Comparison of ENCODE assay signal across 20 cellular contexts in genomic region chr2:238501311-238501710, GRCh38.
"Had no signal": no experiment of that assay in that cellular context is flagged by ENCODE, and none has a peak within 500 bp of the region (broad histone marks: within the 10 kb centered on the region; RNA-seq: fewer than 3 reads in every experiment).

No MANE protein-coding gene starts in this region.

- H3K4me2 ChIP-seq: KMS-11 had no signal

- H3K4me1 Mint-ChIP-seq: activated B cell treated with CpG ODN at 0.5 μM for 24 hours; activated CD4-positive, alpha-beta T cell treated with anti-CD3 and anti-CD28 coated beads, Interleukin-2, amount 10 ng/mL, durations not matched to agents 24 days and 14 days; activated naive CD4-positive, alpha-beta T cell treated with anti-CD3 and anti-CD28 coated beads, Interleukin-2, amount 50 U/mL, for 24 hours had no signal

- DNase-seq: activated B cell treated with CpG ODN at 0.5 μM for 24 hours; activated CD4-positive, alpha-beta T cell treated with anti-CD3 and anti-CD28 coated beads for 1 hour; activated CD4-positive, alpha-beta T cell treated with anti-CD3 and anti-CD28 coated beads, Interleukin-2, amount 10 ng/mL, durations not matched to agents 24 days and 14 days; activated CD4-positive, alpha-beta T cell treated with anti-CD3 and anti-CD28 coated beads, Interleukin-2, amount 50 U/mL, for 48 hours; activated naive CD4-positive, alpha-beta T cell; activated T-cell treated with anti-CD3 and anti-CD28 coated beads, Interleukin-2, amount 50 U/mL, for 1 hour; amygdala; NCI-H1092; NCI-H1417; NCI-H1694; NCI-H2029 treated with DMSO at 0.1 percent for 48 hours; NCI-H345; NCI-H510A; NCI-H526 treated with DMSO at 0.1 percent for 48 hours; NK-92 treated with Interleukin-12 subunit alpha and Interleukin-12 subunit beta, amount 100 ng/mL, for 24 hours; SHP77 treated with DMSO at 0.1 percent for 48 hours had no signal

- H3K27ac Mint-ChIP-seq: activated B cell treated with CpG ODN at 0.5 μM for 24 hours; activated CD4-positive, alpha-beta T cell treated with anti-CD3 and anti-CD28 coated beads, Interleukin-2, amount 10 ng/mL, durations not matched to agents 24 days and 14 days; activated naive CD4-positive, alpha-beta T cell treated with anti-CD3 and anti-CD28 coated beads, Interleukin-2, amount 50 U/mL, for 24 hours; T-helper 1 cell treated with Interleukin-12 subunit alpha and Interleukin-12 subunit beta and Interleukin-4 antibody, amounts not matched to agents 30 μg/mL and 1 μg/mL, for 36 hours had no signal

- H3K9ac ChIP-seq: KMS-11 had no signal

- H3K27me3 Mint-ChIP-seq: activated B cell treated with CpG ODN at 0.5 μM for 24 hours; activated CD4-positive, alpha-beta T cell treated with anti-CD3 and anti-CD28 coated beads, Interleukin-2, amount 10 ng/mL, durations not matched to agents 24 days and 14 days; activated naive CD4-positive, alpha-beta T cell treated with anti-CD3 and anti-CD28 coated beads, Interleukin-2, amount 50 U/mL, for 24 hours had no signal

- H3K27ac ChIP-seq: KMS-11 had no signal

- H3K9me3 Mint-ChIP-seq: activated B cell treated with CpG ODN at 0.5 μM for 24 hours; activated CD4-positive, alpha-beta T cell treated with anti-CD3 and anti-CD28 coated beads, Interleukin-2, amount 10 ng/mL, durations not matched to agents 24 days and 14 days; activated naive CD4-positive, alpha-beta T cell treated with anti-CD3 and anti-CD28 coated beads, Interleukin-2, amount 50 U/mL, for 24 hours; T-helper 1 cell treated with Interleukin-12 subunit alpha and Interleukin-12 subunit beta and Interleukin-4 antibody, amounts not matched to agents 30 μg/mL and 1 μg/mL, for 36 hours had no signal

- H3K4me3 Mint-ChIP-seq: activated B cell treated with CpG ODN at 0.5 μM for 24 hours; activated CD4-positive, alpha-beta T cell treated with anti-CD3 and anti-CD28 coated beads, Interleukin-2, amount 10 ng/mL, durations not matched to agents 24 days and 14 days; activated naive CD4-positive, alpha-beta T cell treated with anti-CD3 and anti-CD28 coated beads, Interleukin-2, amount 50 U/mL, for 24 hours; brain; T-helper 1 cell treated with Interleukin-12 subunit alpha and Interleukin-12 subunit beta and Interleukin-4 antibody, amounts not matched to agents 30 μg/mL and 1 μg/mL, for 36 hours had no signal

- H3K36me3 Mint-ChIP-seq: activated naive CD4-positive, alpha-beta T cell treated with anti-CD3 and anti-CD28 coated beads, Interleukin-2, amount 50 U/mL, for 24 hours; brain had no signal
